In genomic region chr16:48632137-48632774, GRCh38 we compare ENCODE assay signal across 1 cellular context.
A peak's percentile ranks its signal among the peaks of the same experiment; 100 is the strongest.
TF ChIP-seq lines count a peak whose summit lies in the region.

No MANE protein-coding gene starts in this region.

TF ChIP-seq in HepG2, 621 proteins besides CTCF, POLR2A, EP300 and RAD21 (continued from another document and continues in another):
- TF ChIP-seq ETS1 (CRISPR knock-in tag; IDR thresholded peaks at IDR 0.05) (no peak), ZNF34 (CRISPR knock-in tag; IDR thresholded peaks at IDR 0.05; ENCODE audit: borderline replicate concordance) (no peak), SNAPC2 (CRISPR knock-in tag; IDR thresholded peaks at IDR 0.05) (no peak), IKZF1 (IDR thresholded peaks at IDR 0.05) (no peak), UBTF (CRISPR knock-in tag; IDR thresholded peaks at IDR 0.05) (no peak), HMG20A (CRISPR knock-in tag; IDR thresholded peaks at IDR 0.05; ENCODE audit: borderline replicate concordance) (no peak), ZNF850 (CRISPR knock-in tag; conservative IDR thresholded peaks at IDR 0.05) (no peak), ZNF24 (IDR thresholded peaks at IDR 0.05) (no peak), ZNF672 (CRISPR knock-in tag; IDR thresholded peaks at IDR 0.05) (no peak), IRX3 (CRISPR knock-in tag; IDR thresholded peaks at IDR 0.05; ENCODE audit: borderline replicate concordance, low read depth) (no peak), GATAD2A (CRISPR knock-in tag; IDR thresholded peaks at IDR 0.05) (peak; percentile 22; the same call in 1 of the 2 replicates), GLMP (CRISPR knock-in tag; IDR thresholded peaks at IDR 0.05; ENCODE audit: borderline replicate concordance) (no peak), ZNF232 (CRISPR knock-in tag; IDR thresholded peaks at IDR 0.05; ENCODE audit: borderline replicate concordance) (no peak), HIC2 (CRISPR knock-in tag; IDR thresholded peaks at IDR 0.05; ENCODE audit: low read depth) (no peak), ZBTB7A (CRISPR knock-in tag; IDR thresholded peaks at IDR 0.05) (no peak), SMAD1 (CRISPR knock-in tag; IDR thresholded peaks at IDR 0.05; ENCODE audit: borderline replicate concordance, low read depth) (no peak), SKIL (CRISPR knock-in tag; IDR thresholded peaks at IDR 0.05; ENCODE audit: borderline replicate concordance) (no peak), BRCA1 (CRISPR knock-in tag; IDR thresholded peaks at IDR 0.05) (no peak), ZNF33A (CRISPR knock-in tag; IDR thresholded peaks at IDR 0.05; ENCODE audit: borderline replicate concordance) (no peak), TP53 (CRISPR knock-in tag; conservative IDR thresholded peaks at IDR 0.05) (no peak), ZBTB25 (CRISPR knock-in tag; IDR thresholded peaks at IDR 0.05) (no peak), ZNF558 (CRISPR knock-in tag; IDR thresholded peaks at IDR 0.05; ENCODE audit: borderline replicate concordance) (no peak), LBX2 (CRISPR knock-in tag; IDR thresholded peaks at IDR 0.05; ENCODE audit: borderline replicate concordance) (no peak), ZNF513 (CRISPR knock-in tag; conservative IDR thresholded peaks at IDR 0.05) (no peak), THYN1 (CRISPR knock-in tag; IDR thresholded peaks at IDR 0.05; ENCODE audit: borderline replicate concordance, low read depth) (no peak), DDIT3 (CRISPR knock-in tag; IDR thresholded peaks at IDR 0.05) (no peak), PLRG1 (conservative IDR thresholded peaks at IDR 0.05) (no peak), TAF15 (IDR thresholded peaks at IDR 0.05; ENCODE audit: low read depth, low read length, poor library complexity, severe bottlenecking) (no peak), ONECUT2 (CRISPR knock-in tag; IDR thresholded peaks at IDR 0.05) (no peak), ZBTB49 (CRISPR knock-in tag; IDR thresholded peaks at IDR 0.05; ENCODE audit: borderline replicate concordance) (no peak), HOXA5 (CRISPR knock-in tag; IDR thresholded peaks at IDR 0.05) (peak; percentile 53; the same call in 1 of the 2 replicates), EZH2 (conservative IDR thresholded peaks at IDR 0.05; ENCODE audit: low read depth, low read length) (no peak), RFX1 (IDR thresholded peaks at IDR 0.05) (no peak), ZNF354B (CRISPR knock-in tag; IDR thresholded peaks at IDR 0.05) (no peak), MED1 (CRISPR knock-in tag; IDR thresholded peaks at IDR 0.05) (peak; percentile 37; the same call in 1 of the 2 replicates), GABPB1 (CRISPR knock-in tag; IDR thresholded peaks at IDR 0.05) (no peak), PCBP1 (IDR thresholded peaks at IDR 0.05; ENCODE audit: borderline replicate concordance, low read depth, low read length) (no peak), ATM (IDR thresholded peaks at IDR 0.05; ENCODE audit: borderline replicate concordance) (no peak), ZNF296 (CRISPR knock-in tag; conservative IDR thresholded peaks at IDR 0.05) (no peak), ZNF691 (CRISPR knock-in tag; IDR thresholded peaks at IDR 0.05; ENCODE audit: borderline replicate concordance, low read depth) (no peak), ZNF274 (CRISPR knock-in tag; IDR thresholded peaks at IDR 0.05) (no peak), FOXJ3 (CRISPR knock-in tag; IDR thresholded peaks at IDR 0.05; ENCODE audit: borderline replicate concordance) (no peak), PRDM10 (CRISPR knock-in tag; IDR thresholded peaks at IDR 0.05; ENCODE audit: low read depth) (no peak), ZNF510 (CRISPR knock-in tag; IDR thresholded peaks at IDR 0.05; ENCODE audit: low read depth) (no peak), THAP11 (CRISPR knock-in tag; IDR thresholded peaks at IDR 0.05) (peak; percentile 36; the same call in 1 of the 2 replicates)
